2 cellular contexts compared by ENCODE assay signal in genomic region chr14:94768521-94769412, GRCh38.
A peak's percentile ranks its signal among the peaks of the same experiment; 100 is the strongest.
TF ChIP-seq lines count a peak whose summit lies in the region.

No MANE protein-coding gene starts in this region.

TF ChIP-seq in GM23338, 12 proteins besides CTCF, POLR2A, EP300 and RAD21 (continued from another document):
- no peak for TF ChIP-seq REST (IDR thresholded peaks at IDR 0.05; ENCODE audit: unreplicated experiment)
- no peak for TF ChIP-seq STAT1 (IDR thresholded peaks at IDR 0.05; ENCODE audit: unreplicated experiment)
- no peak for TF ChIP-seq ZNF114 (CRISPR knock-in tag; IDR thresholded peaks at IDR 0.05)
- peak; percentile 81 for TF ChIP-seq EZH2phosphoT487 (IDR thresholded peaks at IDR 0.05; ENCODE audit: unreplicated experiment)
- TF ChIP-seq ZNF462 (CRISPR knock-in tag; IDR thresholded peaks at IDR 0.05): no peak
- TF ChIP-seq ZNF331 (CRISPR knock-in tag; IDR thresholded peaks at IDR 0.05; ENCODE audit: low read depth): no peak
- TF ChIP-seq NANOG (IDR thresholded peaks at IDR 0.05; ENCODE audit: borderline replicate concordance): no peak
- peak; percentile 94 for TF ChIP-seq EZH2 (IDR thresholded peaks at IDR 0.05; ENCODE audit: low read depth, unreplicated experiment)
- TF ChIP-seq JUNB (IDR thresholded peaks at IDR 0.05; ENCODE audit: unreplicated experiment): no peak
- no peak for TF ChIP-seq CREB1 (CRISPR knock-in tag; IDR thresholded peaks at IDR 0.05; ENCODE audit: low read depth)

TF ChIP-seq in WTC11, 78 proteins besides CTCF, POLR2A, EP300 and RAD21 (continued from another document):
- TF ChIP-seq AFF4 (CRISPR knock-in tag; IDR thresholded peaks at IDR 0.05; ENCODE audit: borderline replicate concordance) (no peak), ZBTB43 (CRISPR knock-in tag; IDR thresholded peaks at IDR 0.05) (no peak), ZNF232 (CRISPR knock-in tag; IDR thresholded peaks at IDR 0.05) (no peak), FOXK1 (CRISPR knock-in tag; IDR thresholded peaks at IDR 0.05) (no peak), ZNF671 (CRISPR knock-in tag; IDR thresholded peaks at IDR 0.05) (no peak), FOXP4 (CRISPR knock-in tag; IDR thresholded peaks at IDR 0.05) (peak; percentile 74; the same call in 1 of the 2 replicates), FOXP1 (CRISPR knock-in tag; IDR thresholded peaks at IDR 0.05; ENCODE audit: borderline replicate concordance) (no peak), ZNF512 (CRISPR knock-in tag; IDR thresholded peaks at IDR 0.05; ENCODE audit: borderline replicate concordance) (no peak), HMGXB4 (CRISPR knock-in tag; IDR thresholded peaks at IDR 0.05) (peak; percentile 10; the same call in 1 of the 2 replicates), ZSCAN18 (CRISPR knock-in tag; IDR thresholded peaks at IDR 0.05) (no peak), ZNF423 (CRISPR knock-in tag; IDR thresholded peaks at IDR 0.05) (0 out of 2 replicates have a peak, but pooled peaks have one; percentile 27), MLX (CRISPR knock-in tag; IDR thresholded peaks at IDR 0.05) (no peak), MAX (CRISPR knock-in tag; IDR thresholded peaks at IDR 0.05) (peak; percentile 52; the same call in 1 of the 2 replicates), ZBTB21 (CRISPR knock-in tag; IDR thresholded peaks at IDR 0.05; ENCODE audit: borderline replicate concordance) (no peak), NR1H2 (CRISPR knock-in tag; IDR thresholded peaks at IDR 0.05) (no peak), AR (CRISPR knock-in tag; IDR thresholded peaks at IDR 0.05) (no peak), ARID4B (CRISPR knock-in tag; IDR thresholded peaks at IDR 0.05; ENCODE audit: borderline replicate concordance) (no peak), ZNF396 (CRISPR knock-in tag; IDR thresholded peaks at IDR 0.05; ENCODE audit: borderline replicate concordance) (no peak), E2F4 (CRISPR knock-in tag; IDR thresholded peaks at IDR 0.05; ENCODE audit: borderline replicate concordance, low read depth) (no peak), TCF7 (CRISPR knock-in tag; IDR thresholded peaks at IDR 0.05; ENCODE audit: low read depth) (no peak)
